8 cellular contexts compared by ENCODE assay signal in genomic region chr10:96765406-96766240, GRCh38. TPM values are rescaled to one million over a fixed set of nuclear protein-coding genes. Genes with fewer than 3 reads are reported as not detected.
DNase-seq lines count a peak whose midpoint lies in the region; ATAC-seq and TF ChIP-seq lines count a peak whose summit lies in the region.

No MANE protein-coding gene starts in this region.

- no peaks in the 10 kb centered on the region for H3K36me3 Mint-ChIP-seq in natural killer cell

- DNase-seq in BE2C (peak; percentile 60), GM20000 (ENCODE audit: low spot score) (peak; percentile 69), NOMO-1 treated with dmso at 0.1 percent for 144 hours (lab: John Stamatoyannopoulos, UW; ENCODE audit: unreplicated experiment) (peak; percentile 12), erythroblast (lab: John Stamatoyannopoulos, UW) (peak; percentile 81 to 85), natural killer cell (peak; percentile 73)
- DNase-seq in activated CD8-positive, alpha-beta memory T cell treated with anti-CD3 and anti-CD28 coated beads, Interleukin-2, amount 50 U/mL, for 4 hours: peak; percentile 81
- DNase-seq in stimulated activated naive CD4-positive, alpha-beta T cell treated with Interleukin-2 at 50 U/mL for 16 hours (lab: John Stamatoyannopoulos, UW): peak; percentile 64

- H3K4me1 ChIP-seq in BE2C: no peaks in the 10 kb centered on the region

- H3K9me3 ChIP-seq in BE2C: no peaks in the 10 kb centered on the region

- TF ChIP-seq POLR2A in erythroblast (IDR thresholded peaks at IDR 0.05; ENCODE audit: low read length): no peak

- H3K27me3 ChIP-seq in BE2C: no peaks in the 10 kb centered on the region

- ATAC-seq in natural killer cell: peak; percentile 92 to 100 (median 99)
- no peak for ATAC-seq in HG02588 (IDR thresholded peaks at IDR 0.05; ENCODE audit: unreplicated experiment)

- TF ChIP-seq CTCF in BE2C (IDR thresholded peaks at IDR 0.05; ENCODE audit: low read depth, low read length): peak; percentile 79
- peak; percentile 74 for TF ChIP-seq CTCF in GM20000 (IDR thresholded peaks at IDR 0.05; ENCODE audit: extremely low read depth, missing control alignments)
- peak; percentile 77 for TF ChIP-seq CTCF in natural killer cell (IDR thresholded peaks at IDR 0.05)

- intact Hi-C loops in natural killer cell (cut with micrococcal nuclease): loop anchor here (1.0 kb wide), 3 partner anchors 65 to 260 kb away; no protein-coding TSS in a partner anchor

- no peak overlapping the region for H3K4me3 Mint-ChIP-seq in natural killer cell

- H3K36me3 ChIP-seq in BE2C: no peaks in the 10 kb centered on the region

- H3K4me3 ChIP-seq in BE2C (ENCODE audit: low read depth, low read length): no peak overlapping the region

- H3K9me3 Mint-ChIP-seq in natural killer cell: no peaks in the 10 kb centered on the region

- peaks cover 8 to 9% of the 10 kb centered on the region in 2 donors for H3K4me1 Mint-ChIP-seq in natural killer cell

- no peaks in the 10 kb centered on the region for H3K27me3 Mint-ChIP-seq in natural killer cell (ENCODE audit: low read depth in 2 of 2)

- H3K27ac Mint-ChIP-seq in natural killer cell: peak overlapping the region in 1 of 2 donors; percentile 47

RNA-seq across cellular contexts. Expression of gene PIK3AP1, which starts 45.3 kb away (rescaled TPM):
- 17.8 TPM for polyA plus RNA-seq in BE2C (2012; ENCODE audit: insufficient read depth, insufficient read length, low read depth)
- 100 to 1,000 TPM in 1 of 3 donors, 10 to 100 TPM in 2; 95.3 to 137 (median 97.1) TPM for total RNA-seq in natural killer cell

Comparison
In these comparisons a context has a peak if more than half of its experiments do, and no peak if none do; other contexts are left out.
1. DNase-seq: peak in every context shown above with its lines; median percentile 83 in erythroblast; 81 in activated CD8-positive, alpha-beta memory T cell treated with anti-CD3 and anti-CD28 coated beads, Interleukin-2, amount 50 U/mL, for 4 hours; 73 in natural killer cell; 69 in GM20000; 64 in stimulated activated naive CD4-positive, alpha-beta T cell treated with Interleukin-2 at 50 U/mL for 16 hours; 60 in BE2C; 12 in NOMO-1 treated with dmso at 0.1 percent for 144 hours.